ENCODE assay signal across 7 cellular contexts in the genomic region with DNA sequence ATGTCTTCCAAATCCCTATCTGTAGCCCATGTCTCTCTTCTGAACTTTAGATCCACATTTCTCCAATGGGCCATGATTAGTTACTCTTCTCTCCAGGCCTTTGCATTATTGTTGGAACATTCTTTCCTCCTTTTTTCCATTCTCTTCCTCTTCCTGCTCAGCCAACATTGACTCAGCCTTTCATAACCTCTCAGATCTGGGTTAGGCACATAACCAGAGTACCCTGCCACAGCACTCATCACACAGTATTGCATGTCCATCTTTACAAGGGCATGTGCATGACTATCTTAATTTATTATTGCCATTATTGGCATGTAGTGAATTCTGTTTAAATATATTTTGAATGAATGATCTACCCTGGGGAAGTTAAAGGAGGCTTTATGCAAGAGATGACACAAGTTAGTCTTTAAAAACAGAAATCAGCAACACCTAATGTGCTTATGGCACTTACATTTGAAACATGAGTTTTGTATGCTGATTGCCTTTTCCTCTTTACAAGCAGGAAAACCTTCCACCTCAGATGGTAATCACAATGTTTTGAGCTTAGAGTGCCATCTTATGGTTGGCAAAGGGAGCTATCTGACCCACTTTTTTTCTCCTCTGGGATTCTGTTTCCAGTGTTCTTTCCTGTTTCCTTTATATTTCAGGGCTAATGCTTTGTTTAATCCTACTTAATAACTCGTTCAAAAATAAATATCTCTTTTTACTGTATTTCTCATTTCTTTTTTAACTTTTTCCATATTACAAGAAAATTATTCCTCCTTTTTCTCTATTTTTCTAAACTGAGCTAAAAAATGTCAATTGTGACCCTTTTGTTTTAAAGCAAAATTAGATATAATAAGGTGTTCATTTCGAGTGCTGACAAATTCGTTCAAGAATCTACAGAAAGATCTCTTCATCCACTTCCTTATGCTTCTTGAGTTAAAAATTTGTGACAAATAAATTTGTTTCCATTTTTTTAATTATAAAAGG.
DNase-seq lines count a peak whose midpoint lies in the region; ATAC-seq and TF ChIP-seq lines count a peak whose summit lies in the region.

No MANE protein-coding gene starts in this region.

- DNase-seq in GM10266 (ENCODE audit: extremely low spot score) (peak; percentile 10), NCI-H1092 treated with DMSO at 0.1 percent for 48 hours (lab: John Stamatoyannopoulos, UW) (peak; percentile 57), amniotic epithelial cell (ENCODE audit: low read depth) (peak; percentile 62), inferior parietal cortex (ENCODE audit: extremely low spot score) (peak; percentile 65), sciatic nerve (ENCODE audit: low spot score) (no peak)
- DNase-seq in activated T-cell treated with anti-CD3 and anti-CD28 coated beads, Interleukin-2, amount 50 U/mL, for 4 hours, result no peak

- no peaks in the 10 kb centered on the region for H3K27me3 Mint-ChIP-seq in activated T-cell treated with anti-CD3 and anti-CD28 coated beads, Interleukin-2, amount 50 U/mL, for 4 hours (ENCODE audit: low read depth)

- peak; percentile 52 for TF ChIP-seq CTCF in GM10266 (IDR thresholded peaks at IDR 0.05; ENCODE audit: control insufficient read depth, insufficient read depth, low read depth, missing control alignments)

- no peak for ATAC-seq in activated T-cell treated with anti-CD3 and anti-CD28 coated beads, Interleukin-2, amount 50 U/mL, for 4 hours
- ATAC-seq in GM19023 (IDR thresholded peaks at IDR 0.05; ENCODE audit: unreplicated experiment), result no peak
- no peak for ATAC-seq in sciatic nerve

- intact Hi-C loops in sciatic nerve (cut with DNase I), result loop anchor here (5.0 kb wide), 1 partner anchor 151 kb away; no protein-coding TSS in a partner anchor

- H3K36me3 Mint-ChIP-seq in activated T-cell treated with anti-CD3 and anti-CD28 coated beads, Interleukin-2, amount 50 U/mL, for 4 hours (ENCODE audit: insufficient read depth), result peaks cover 14% of the 10 kb centered on the region

- no peaks in the 10 kb centered on the region for H3K4me1 Mint-ChIP-seq in activated T-cell treated with anti-CD3 and anti-CD28 coated beads, Interleukin-2, amount 50 U/mL, for 4 hours (ENCODE audit: low read depth)

- H3K9me3 Mint-ChIP-seq in activated T-cell treated with anti-CD3 and anti-CD28 coated beads, Interleukin-2, amount 50 U/mL, for 4 hours, result no peaks in the 10 kb centered on the region

- no peak overlapping the region for H3K4me3 Mint-ChIP-seq in activated T-cell treated with anti-CD3 and anti-CD28 coated beads, Interleukin-2, amount 50 U/mL, for 4 hours

Comparison
In these comparisons a context has a peak if more than half of its experiments do, and no peak if none do; other contexts are left out.
1. DNase-seq: peak in GM10266 (single experiment), NCI-H1092 treated with DMSO at 0.1 percent for 48 hours (single experiment), amniotic epithelial cell (single experiment) and inferior parietal cortex (single experiment); none in activated T-cell treated with anti-CD3 and anti-CD28 coated beads, Interleukin-2, amount 50 U/mL, for 4 hours (single experiment) and sciatic nerve (single experiment).